In genomic region chr2:20506281-20506685, GRCh38 we compare ENCODE assay signal across 1 cellular context.
TF ChIP-seq lines count a peak whose summit lies in the region.

No MANE protein-coding gene starts in this region.

TF ChIP-seq in SK-N-SH treated with all-trans-retinoic acid at 6 μM for 48 hours, 23 proteins besides CTCF, POLR2A, EP300 and RAD21 (continued from another document):
- TF ChIP-seq POU6F1 (CRISPR knock-in tag; IDR thresholded peaks at IDR 0.05; ENCODE audit: borderline replicate concordance, low read depth) (no peak), GLIS3 (CRISPR knock-in tag; IDR thresholded peaks at IDR 0.05) (no peak), TOX (CRISPR knock-in tag; IDR thresholded peaks at IDR 0.05; ENCODE audit: borderline replicate concordance) (no peak), ZNF8 (CRISPR knock-in tag; IDR thresholded peaks at IDR 0.05) (no peak), OSR1 (CRISPR knock-in tag; IDR thresholded peaks at IDR 0.05) (no peak)
